Comparison of ENCODE assay signal across 8 cellular contexts in genomic region chr1:44673675-44674112, GRCh38. TPM values are rescaled to one million over a fixed set of nuclear protein-coding genes. Genes with fewer than 3 reads are reported as not detected.
DNase-seq lines count a peak whose midpoint lies in the region; ATAC-seq and TF ChIP-seq lines count a peak whose summit lies in the region.

No MANE protein-coding gene starts in this region.

- H3K36me3 ChIP-seq in body of pancreas (replicated peaks in 1 of 2; ENCODE audit: insufficient read depth in 1 of 2, low read depth in 2 of 2), result no peaks in the 10 kb centered on the region
- no peaks in the 10 kb centered on the region for H3K36me3 ChIP-seq in lower lobe of right lung
- H3K36me3 ChIP-seq in aorta (ENCODE audit: control insufficient read depth in 1 of 2, insufficient read depth in 2 of 2, low read length in 1 of 2), result no peaks in the 10 kb centered on the region

- H3K4me1 ChIP-seq in body of pancreas, result peaks cover 40% of the 10 kb centered on the region
- H3K4me1 ChIP-seq in lower lobe of right lung, result peaks cover 55% of the 10 kb centered on the region
- H3K4me1 ChIP-seq in aorta (ENCODE audit: control insufficient read depth in 1 of 2, insufficient read depth in 2 of 2, low read length in 2 of 2), result peaks cover 0 to 4% of the 10 kb centered on the region in 2 donors

- DNase-seq in body of pancreas (no peak), lower lobe of right lung (no peak), aorta (no peak), NCI-H146 treated with DMSO at 0.1 percent for 48 hours (lab: John Stamatoyannopoulos, UW; ENCODE audit: unreplicated experiment) (no peak), DMS153 treated with DMSO at 0.1 percent for 48 hours (lab: John Stamatoyannopoulos, UW; ENCODE audit: unreplicated experiment) (no peak)

- ATAC-seq in GM18907 (IDR thresholded peaks at IDR 0.05; ENCODE audit: unreplicated experiment) (peak; percentile 2), HG03354 (IDR thresholded peaks at IDR 0.05; ENCODE audit: poor library complexity, severe bottlenecking, unreplicated experiment) (peak; percentile 6), body of pancreas (peak; percentile 0), lower lobe of right lung (peak in 1 of 2 donors; percentile 1), aorta (ENCODE audit: low FRiP score) (peak; percentile 22), GM21381 (IDR thresholded peaks at IDR 0.05; ENCODE audit: unreplicated experiment) (no peak)

- no peaks in the 10 kb centered on the region for H3K9me3 ChIP-seq in body of pancreas
- no peaks in the 10 kb centered on the region for H3K9me3 ChIP-seq in lower lobe of right lung
- no peaks in the 10 kb centered on the region for H3K9me3 ChIP-seq in aorta (ENCODE audit: control insufficient read depth, low read length)

- TF ChIP-seq POLR2A in body of pancreas (IDR thresholded peaks at IDR 0.05), result no peak

- 0 to 1% methylated on average over 16 of the region's 16 CpGs for WGBS in body of pancreas, 2 donors
- 1% methylated on average over 16 of the region's 16 CpGs for WGBS in aorta, 2 donors

- H3K27me3 ChIP-seq in body of pancreas (no peaks in the 10 kb centered on the region), lower lobe of right lung (ENCODE audit: low read depth) (no peaks in the 10 kb centered on the region), aorta (ENCODE audit: control insufficient read depth in 1 of 2, insufficient read depth in 2 of 2, low read length in 1 of 2) (no peaks in the 10 kb centered on the region)

- TF ChIP-seq CTCF in body of pancreas (IDR thresholded peaks at IDR 0.05) (no peak), lower lobe of right lung (IDR thresholded peaks at IDR 0.05) (no peak)

- peak overlapping the region; percentile 90 to 99 (median 98) for H3K27ac ChIP-seq in body of pancreas
- peak overlapping the region; percentile 95 for H3K27ac ChIP-seq in lower lobe of right lung
- H3K27ac ChIP-seq in aorta (ENCODE audit: low read depth in 1 of 2, low read length in 2 of 2), result peak overlapping the region; percentile 50 to 92

- peak overlapping the region; percentile 32 to 57 for H3K4me3 ChIP-seq in body of pancreas
- H3K4me3 ChIP-seq in lower lobe of right lung, result peak overlapping the region; percentile 67
- peak overlapping the region; percentile 42 to 51 for H3K4me3 ChIP-seq in aorta (ENCODE audit: low read length in 2 of 2)

- intact Hi-C loops in body of pancreas (cut with DNase I), result no loop called here
- intact Hi-C loops in lower lobe of right lung (cut with DNase I), result no loop called here
- intact Hi-C loops in aorta (cut with DNase I), result no loop called here

RNA-seq across cellular contexts. Expression of gene TMEM53, which starts 0.6 kb away (rescaled TPM):
- total RNA-seq in body of pancreas (1 to 10 TPM; 6.2 to 7.6 TPM), lower lobe of right lung (22.6 TPM), aorta (1 to 10 TPM; 5.4 to 6.6 TPM)
- polyA plus RNA-seq in aorta, result 1 to 10 TPM; 8.4 to 9.9 TPM

RNA-seq across cellular contexts. Expression of gene ARMH1, which starts 0.8 kb away (rescaled TPM):
- total RNA-seq in body of pancreas, result 1 to 10 TPM in 1 of 2 donors, not detected in 1; 1.0 TPM
- total RNA-seq in lower lobe of right lung, result 14.5 TPM
- 1 to 10 TPM; 1.5 to 6.7 TPM for total RNA-seq in aorta
- 1 to 10 TPM in 1 of 2 donors, under 1 TPM in 1; 0.63 to 2.0 TPM for polyA plus RNA-seq in aorta

RNA-seq across cellular contexts. Expression of gene RNU5D-1, which starts 57.3 kb away (rescaled TPM):
- total RNA-seq in body of pancreas (not detected), lower lobe of right lung (not detected), aorta (not detected)
- not detected for polyA plus RNA-seq in aorta
